Comparison of ENCODE assay signal across 8 cellular contexts in genomic region chr12:546920-547845, GRCh38.
DNase-seq lines count a peak whose midpoint lies in the region; ATAC-seq, FAIRE-seq and TF ChIP-seq lines count a peak whose summit lies in the region.

No MANE protein-coding gene starts in this region.

- ATAC-seq in Right ventricle myocardium inferior (peak; percentile 42), activated B cell treated with CpG ODN at 0.5 μM for 24 hours (ENCODE audit: low read depth) (peak; percentile 75), HG02852 (IDR thresholded peaks at IDR 0.05; ENCODE audit: unreplicated experiment) (no peak)

- peaks cover 5% of the 10 kb centered on the region for H3K27me3 ChIP-seq in bronchial epithelial cell (ENCODE audit: control insufficient read depth, insufficient read depth, low read length)

- H3K36me3 ChIP-seq in bronchial epithelial cell (ENCODE audit: control insufficient read depth, insufficient read depth, low read length): no peaks in the 10 kb centered on the region

- H3K27me3 Mint-ChIP-seq in activated B cell treated with CpG ODN at 0.5 μM for 24 hours: peaks cover 43% of the 10 kb centered on the region

- POLR2A ChIA-PET in activated B cell treated with CpG ODN at 0.5 μM for 24 hours (lab: Charles Lee): no interaction called here

- peak; percentile 85 for DNase-seq in Right ventricle myocardium inferior (ENCODE audit: missing footprints)
- no peak for DNase-seq in cardiac septum (ENCODE audit: low spot score)
- peak; percentile 69 for DNase-seq in NCI-H1694 (lab: John Stamatoyannopoulos, UW)
- peak; percentile 57 for DNase-seq in activated B cell treated with CpG ODN at 0.5 μM for 24 hours
- DNase-seq in bronchial epithelial cell (ENCODE audit: low read depth): peak; percentile 10
- peak; percentile 57 for DNase-seq in kidney tubule cell (ENCODE audit: low spot score)
- peak; percentile 72 for DNase-seq in stimulated activated CD4-positive, alpha-beta T cell treated with anti-CD3 and anti-CD28 coated beads, Interleukin-4, amount 100 ng/mL, for 1 hour

- H3K36me3 Mint-ChIP-seq in activated B cell treated with CpG ODN at 0.5 μM for 24 hours (ENCODE audit: low read depth): no peaks in the 10 kb centered on the region

- H3K4me3 ChIP-seq in bronchial epithelial cell (ENCODE audit: low read depth, low read length): no peak overlapping the region

- no peaks in the 10 kb centered on the region for H3K9me3 Mint-ChIP-seq in activated B cell treated with CpG ODN at 0.5 μM for 24 hours

- FAIRE-seq in bronchial epithelial cell (lab: Jason Lieb, UNC): no peak

- H3K4me1 Mint-ChIP-seq in activated B cell treated with CpG ODN at 0.5 μM for 24 hours: peaks cover 7% of the 10 kb centered on the region

- intact Hi-C loops in Right ventricle myocardium inferior (cut with DNase I) (loop anchor here (1.0 to 2.0 kb wide), 2 partner anchors 44 to 92 kb away; no protein-coding TSS in a partner anchor), cardiac septum (cut with DNase I) (loop anchor here (5.0 kb wide), 1 partner anchor 45 kb away; no protein-coding TSS in a partner anchor), activated B cell treated with CpG ODN at 0.5 μM for 24 hours (cut with micrococcal nuclease) (loop anchor here (1.0 kb wide), 1 partner anchor 105 kb away; no protein-coding TSS in a partner anchor)

- peak; percentile 91 for TF ChIP-seq CTCF in activated B cell treated with CpG ODN at 0.5 μM for 24 hours (IDR thresholded peaks at IDR 0.05)
- TF ChIP-seq CTCF in bronchial epithelial cell (IDR thresholded peaks at IDR 0.05; ENCODE audit: insufficient read depth, low read length, severe bottlenecking): peak; percentile 98

- CTCF ChIA-PET in activated B cell treated with CpG ODN at 0.5 μM for 24 hours (lab: Charles Lee): interaction anchor here (1.0 to 1.9 kb wide), 2 partner anchors 19 to 105 kb away, joined by 3 to 10 read pairs; no protein-coding TSS in a partner anchor

- H3K27ac Mint-ChIP-seq in activated B cell treated with CpG ODN at 0.5 μM for 24 hours: no peak overlapping the region

- no peak overlapping the region for H3K4me3 Mint-ChIP-seq in activated B cell treated with CpG ODN at 0.5 μM for 24 hours
